ENCODE assay signal across 8 cellular contexts in the genomic region with DNA sequence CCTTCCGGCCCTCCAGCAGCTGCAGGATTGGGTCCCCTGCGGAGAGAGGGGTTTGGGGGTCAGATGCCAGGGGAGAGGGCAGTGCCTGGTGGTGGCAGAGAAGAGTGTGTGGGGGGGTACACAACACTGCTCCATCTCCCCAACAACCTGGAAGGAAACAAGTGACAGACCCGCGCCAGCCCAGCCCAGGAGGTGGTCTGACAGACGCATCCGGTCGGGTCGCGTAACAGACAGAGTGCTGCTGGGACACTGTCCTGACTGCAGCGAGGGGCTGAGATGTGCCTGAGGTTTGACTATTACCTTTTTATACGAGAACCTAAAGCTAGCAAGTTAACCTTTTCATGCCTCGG. TPM values are rescaled to one million over a fixed set of nuclear protein-coding genes. Genes with fewer than 3 reads are reported as not detected.
DNase-seq lines count a peak whose midpoint lies in the region; ATAC-seq, FAIRE-seq and TF ChIP-seq lines count a peak whose summit lies in the region.

No MANE protein-coding gene starts in this region.

- no peaks in the 10 kb centered on the region for H3K9me3 Mint-ChIP-seq in activated CD4-positive, alpha-beta T cell treated with anti-CD3 and anti-CD28 coated beads for 36 hours (ENCODE audit: low read depth)
- no peaks in the 10 kb centered on the region for H3K9me3 Mint-ChIP-seq in activated T-helper 17 cell treated with anti-CD3 and anti-CD28 coated beads, Interleukin-2, amount 50 U/mL, for 72 hours

- H3K27me3 ChIP-seq in HepG2 (ENCODE audit: control insufficient read depth in 1 of 2, insufficient read depth in 2 of 2, low read length in 2 of 2): no peaks in the 10 kb centered on the region

- no peak overlapping the region for H3K4me3 ChIP-seq in HepG2 (replicated peaks in 1 of 3; ENCODE audit: insufficient read depth in 1 of 3, low read depth in 2 of 3, low read length in 3 of 3)

- H3K4me3 Mint-ChIP-seq in activated CD4-positive, alpha-beta T cell treated with anti-CD3 and anti-CD28 coated beads for 36 hours: peak overlapping the region; percentile 53
- H3K4me3 Mint-ChIP-seq in activated T-helper 17 cell treated with anti-CD3 and anti-CD28 coated beads, Interleukin-2, amount 50 U/mL, for 72 hours: peak overlapping the region; percentile 49

- no TSS peak for BruUV-seq in HepG2 (replicated peaks; lab: Mats Ljungman, UMichigan)

- peaks cover 18% of the 10 kb centered on the region for H3K4me1 Mint-ChIP-seq in activated CD4-positive, alpha-beta T cell treated with anti-CD3 and anti-CD28 coated beads for 36 hours
- peaks cover 8% of the 10 kb centered on the region for H3K4me1 Mint-ChIP-seq in activated T-helper 17 cell treated with anti-CD3 and anti-CD28 coated beads, Interleukin-2, amount 50 U/mL, for 72 hours

- POLR2A ChIA-PET in activated CD4-positive, alpha-beta T cell treated with anti-CD3 and anti-CD28 coated beads for 36 hours (lab: Charles Lee): no interaction called here
- POLR2A ChIA-PET in HepG2 (lab: Yijun Ruan, JAX): interaction anchor here (1.5 to 8.0 kb wide), 5 partner anchors 18 to 64 kb away, joined by 6 to 88 read pairs (median 18); partner anchors contain the start of genes GALK1, UNC13D and WBP2

- no peak for TF ChIP-seq CTCF in HepG2 (CRISPR knock-in tag; IDR thresholded peaks at IDR 0.05)

- DNase-seq in activated CD4-positive, alpha-beta T cell treated with anti-CD3 and anti-CD28 coated beads for 36 hours: no peak
- no peak for DNase-seq in activated CD4-positive, alpha-beta T cell treated with anti-CD3 and anti-CD28 coated beads for 4 hours
- DNase-seq in HepG2 (ENCODE audit: low spot score) (no peak), substantia nigra (lab: John Stamatoyannopoulos, UW) (peak in 1 of 49 donors; percentile 80), H4 (ENCODE audit: low spot score) (no peak), T-helper 9 cell (no peak)

- H3K27ac Mint-ChIP-seq in activated CD4-positive, alpha-beta T cell treated with anti-CD3 and anti-CD28 coated beads for 36 hours: peak overlapping the region; percentile 87
- peak overlapping the region; percentile 36 for H3K27ac Mint-ChIP-seq in activated T-helper 17 cell treated with anti-CD3 and anti-CD28 coated beads, Interleukin-2, amount 50 U/mL, for 72 hours

- 95% methylated on average over 12 of the region's 12 CpGs for WGBS in HepG2 (ENCODE audit: low lambda C conversion rate)

- H3K36me3 ChIP-seq in HepG2 (replicated peaks in 1 of 2; ENCODE audit: control insufficient read depth in 1 of 2, insufficient read depth in 2 of 2, low read length in 2 of 2): peaks cover 15 to 33% of the 10 kb centered on the region in 2 experiments

- H3K9ac ChIP-seq in HepG2 (ENCODE audit: insufficient read depth, low read depth, low read length): no peak overlapping the region

- peak; percentile 4 for ATAC-seq in activated CD4-positive, alpha-beta T cell treated with anti-CD3 and anti-CD28 coated beads for 36 hours
- ATAC-seq in activated T-helper 17 cell treated with anti-CD3 and anti-CD28 coated beads, Interleukin-2, amount 50 U/mL, for 72 hours (replicated peaks): peak; percentile 2
- ATAC-seq in HepG2 (no peak), GM21717 (IDR thresholded peaks at IDR 0.05; ENCODE audit: unreplicated experiment) (no peak)

- no peaks in the 10 kb centered on the region for H3K79me2 ChIP-seq in HepG2 (ENCODE audit: insufficient read depth, low read length)

- peaks cover 22% of the 10 kb centered on the region for H3K4me1 ChIP-seq in HepG2 (ENCODE audit: insufficient read depth, low read length)

- no peaks in the 10 kb centered on the region for H3K27me3 Mint-ChIP-seq in activated CD4-positive, alpha-beta T cell treated with anti-CD3 and anti-CD28 coated beads for 36 hours
- H3K27me3 Mint-ChIP-seq in activated T-helper 17 cell treated with anti-CD3 and anti-CD28 coated beads, Interleukin-2, amount 50 U/mL, for 72 hours: no peaks in the 10 kb centered on the region

- no peak for TF ChIP-seq RAD21 in HepG2 (CRISPR knock-in tag; IDR thresholded peaks at IDR 0.05)

- no peak for FAIRE-seq in HepG2 (lab: Jason Lieb, UNC)

- peaks cover 19% of the 10 kb centered on the region for H3K36me3 Mint-ChIP-seq in activated CD4-positive, alpha-beta T cell treated with anti-CD3 and anti-CD28 coated beads for 36 hours (ENCODE audit: low read depth)
- H3K36me3 Mint-ChIP-seq in activated T-helper 17 cell treated with anti-CD3 and anti-CD28 coated beads, Interleukin-2, amount 50 U/mL, for 72 hours (ENCODE audit: low read depth): peaks cover 57% of the 10 kb centered on the region

- CTCF ChIA-PET in activated CD4-positive, alpha-beta T cell treated with anti-CD3 and anti-CD28 coated beads for 36 hours (lab: Charles Lee): interaction anchor here (0.6 to 4.1 kb wide), 18 partner anchors 8 to 504 kb away, joined by 3 to 22 read pairs (median 6); partner anchors contain the start of genes GALK1, UNC13D and UNK
- CTCF ChIA-PET in HepG2 (lab: Yijun Ruan, JAX; ENCODE audit: low intra/inter-chr PET ratio, low total read pairs): interaction anchor here (1.1 kb wide), 1 partner anchor 20 kb away, joined by 6 read pairs; no protein-coding TSS in a partner anchor

- no peak overlapping the region for H2AFZ ChIP-seq in HepG2 (ENCODE audit: low read length)

- H4K20me1 ChIP-seq in HepG2 (ENCODE audit: insufficient read depth, low read length): no peaks in the 10 kb centered on the region

- no peak for TF ChIP-seq EP300 in HepG2 (IDR thresholded peaks at IDR 0.05; ENCODE audit: low read depth in 2 of 2, low read length in 2 of 2)
- no peak for TF ChIP-seq EP300 in HepG2 (CRISPR knock-in tag; IDR thresholded peaks at IDR 0.05; ENCODE audit: borderline replicate concordance)

- H3K9me3 ChIP-seq in HepG2 (ENCODE audit: low read length): no peaks in the 10 kb centered on the region

- H3K4me2 ChIP-seq in HepG2 (ENCODE audit: low read depth, low read length): no peak overlapping the region

- H3K27ac ChIP-seq in HepG2 (ENCODE audit: extremely low read length, insufficient read depth, low read length): no peak overlapping the region
- H3K27ac ChIP-seq in substantia nigra (ENCODE audit: low read depth, low read length, poor library complexity, severe bottlenecking): peak overlapping the region; percentile 71

- in situ Hi-C loops in HepG2 (cut with HindIII; ENCODE audit: extremely low pct_ligation_motif_present, low pct_unique_long_range_greater_than_20kb): no loop called here

- no peak for TF ChIP-seq POLR2A in HepG2 (IDR thresholded peaks at IDR 0.05; ENCODE audit: insufficient read depth in 1 of 2, low read depth in 2 of 2, low read length in 2 of 2)

- intact Hi-C loops in activated CD4-positive, alpha-beta T cell treated with anti-CD3 and anti-CD28 coated beads for 36 hours (cut with DNase I, micrococcal nuclease): loop anchor here in 1 of 2 experiments (5.0 kb wide), 1 partner anchor 41 kb away; no protein-coding TSS in a partner anchor
- intact Hi-C loops in HepG2 (cut with micrococcal nuclease; ENCODE audit: unreplicated experiment): loop anchor here (5.0 kb wide), 1 partner anchor 51 kb away; a partner anchor contains a TSS

RNA-seq across cellular contexts. Expression of gene UNC13D, which starts 16.2 kb away (rescaled TPM):
- 100 to 1,000 TPM; 106 to 133 TPM for total RNA-seq in activated CD4-positive, alpha-beta T cell treated with anti-CD3 and anti-CD28 coated beads for 36 hours
- total RNA-seq in activated T-helper 17 cell treated with anti-CD3 and anti-CD28 coated beads, Interleukin-2, amount 50 U/mL, for 72 hours: 100 to 1,000 TPM; 153 to 160 TPM
- total RNA-seq in HepG2 (2016; rRNA removed; fragmentation: Illumina TruSeq; extraction: Trizol): 27.2 and 42.7 TPM in 2 replicates
- 14.5 and 15.7 TPM in 2 replicates for total RNA-seq in HepG2 (2016; cell fraction: cytosol; rRNA removed; fragmentation: Illumina TruSeq; extraction: Trizol; ENCODE audit: low read depth)
- total RNA-seq in HepG2 (2016; cell fraction: insoluble cytoplasmic fraction; rRNA removed; fragmentation: Illumina TruSeq; extraction: Trizol): 22.9 and 43.4 TPM in 2 replicates
- 23.8 and 27.2 TPM in 2 replicates for total RNA-seq in HepG2 (2016; cell fraction: membrane; rRNA removed; fragmentation: Illumina TruSeq; extraction: Trizol)
- total RNA-seq in HepG2 (2016; cell fraction: nucleus; rRNA removed; fragmentation: Illumina TruSeq; extraction: Trizol): 38.7 and 48.5 TPM in 2 replicates
- 29.7 and 40.0 TPM in 2 replicates for polyA plus RNA-seq in HepG2 (2011; rRNA removed)
- 7.5 and 12.9 TPM in 2 replicates for polyA plus RNA-seq in HepG2 (2011; cell fraction: cytosol; rRNA removed)
- polyA plus RNA-seq in HepG2 (2011; cell fraction: nucleus; rRNA removed): 244 and 327 TPM in 2 replicates
- 21.7 and 27.3 TPM in 2 replicates for polyA plus RNA-seq in HepG2 (2012)
- 6.0 and 6.9 TPM in 2 replicates for polyA plus RNA-seq in HepG2 (2016; cell fraction: cytosol; fragmentation: Illumina TruSeq; extraction: Trizol; ENCODE audit: low read depth)
- polyA plus RNA-seq in HepG2 (2016; cell fraction: insoluble cytoplasmic fraction; fragmentation: Illumina TruSeq; extraction: Trizol; ENCODE audit: low read depth): 21.6 and 29.9 TPM in 2 replicates
- 17.3 and 18.9 TPM in 2 replicates for polyA plus RNA-seq in HepG2 (2016; cell fraction: membrane; fragmentation: Illumina TruSeq; extraction: Trizol; ENCODE audit: low read depth)
- polyA plus RNA-seq in HepG2 (2016; cell fraction: nucleus; fragmentation: Illumina TruSeq; extraction: Trizol; ENCODE audit: insufficient read depth, low read depth): 126 and 127 TPM in 2 replicates
- polyA minus RNA-seq in HepG2 (2011; rRNA and poly(A)+ RNA removed; ENCODE audit: low replicate concordance): 76.6 and 82.7 TPM in 2 replicates
- 20.3 and 24.5 TPM in 2 replicates for polyA minus RNA-seq in HepG2 (2011; cell fraction: cytosol; rRNA and poly(A)+ RNA removed)
- polyA minus RNA-seq in HepG2 (2011; cell fraction: nucleus; rRNA and poly(A)+ RNA removed): 59.1 and 68.5 TPM in 2 replicates
- 1.9 and 2.9 TPM in 2 replicates for total RNA-seq in H4 (2014; rRNA removed; shearing (Covaris generic))

RNA-seq across cellular contexts. Expression of gene WBP2, which starts 27.1 kb away (rescaled TPM):
- 10 to 100 TPM; 68.7 to 74.1 TPM for total RNA-seq in activated CD4-positive, alpha-beta T cell treated with anti-CD3 and anti-CD28 coated beads for 36 hours
- total RNA-seq in activated T-helper 17 cell treated with anti-CD3 and anti-CD28 coated beads, Interleukin-2, amount 50 U/mL, for 72 hours: 100 to 1,000 TPM in 1 of 2 donors, 10 to 100 TPM in 1; 67.4 to 127 TPM
- total RNA-seq in HepG2 (2016; rRNA removed; fragmentation: Illumina TruSeq; extraction: Trizol): 28.2 and 29.2 TPM in 2 replicates
- 15.4 and 19.3 TPM in 2 replicates for total RNA-seq in HepG2 (2016; cell fraction: cytosol; rRNA removed; fragmentation: Illumina TruSeq; extraction: Trizol; ENCODE audit: low read depth)
- 23.5 and 33.2 TPM in 2 replicates for total RNA-seq in HepG2 (2016; cell fraction: insoluble cytoplasmic fraction; rRNA removed; fragmentation: Illumina TruSeq; extraction: Trizol)
- 22.1 and 25.3 TPM in 2 replicates for total RNA-seq in HepG2 (2016; cell fraction: membrane; rRNA removed; fragmentation: Illumina TruSeq; extraction: Trizol)
- total RNA-seq in HepG2 (2016; cell fraction: nucleus; rRNA removed; fragmentation: Illumina TruSeq; extraction: Trizol): 17.9 and 23.5 TPM in 2 replicates
- polyA plus RNA-seq in HepG2 (2011; rRNA removed): 29.5 and 34.6 TPM in 2 replicates
- polyA plus RNA-seq in HepG2 (2011; cell fraction: cytosol; rRNA removed): 24.9 and 26.1 TPM in 2 replicates
- polyA plus RNA-seq in HepG2 (2011; cell fraction: nucleus; rRNA removed): 77.1 and 77.4 TPM in 2 replicates
- polyA plus RNA-seq in HepG2 (2012): 95.2 and 97.1 TPM in 2 replicates
- polyA plus RNA-seq in HepG2 (2016; cell fraction: cytosol; fragmentation: Illumina TruSeq; extraction: Trizol; ENCODE audit: low read depth): 14.4 and 17.2 TPM in 2 replicates
- 51.6 and 76.7 TPM in 2 replicates for polyA plus RNA-seq in HepG2 (2016; cell fraction: insoluble cytoplasmic fraction; fragmentation: Illumina TruSeq; extraction: Trizol; ENCODE audit: low read depth)
- 27.3 and 29.7 TPM in 2 replicates for polyA plus RNA-seq in HepG2 (2016; cell fraction: membrane; fragmentation: Illumina TruSeq; extraction: Trizol; ENCODE audit: low read depth)
- polyA plus RNA-seq in HepG2 (2016; cell fraction: nucleus; fragmentation: Illumina TruSeq; extraction: Trizol; ENCODE audit: insufficient read depth, low read depth): 87.1 and 89.4 TPM in 2 replicates
- polyA minus RNA-seq in HepG2 (2011; rRNA and poly(A)+ RNA removed; ENCODE audit: low replicate concordance): 39.8 and 42.3 TPM in 2 replicates
- 35.5 and 39.9 TPM in 2 replicates for polyA minus RNA-seq in HepG2 (2011; cell fraction: cytosol; rRNA and poly(A)+ RNA removed)
- 30.1 and 38.2 TPM in 2 replicates for polyA minus RNA-seq in HepG2 (2011; cell fraction: nucleus; rRNA and poly(A)+ RNA removed)
- total RNA-seq in H4 (2014; rRNA removed; shearing (Covaris generic)): 14.8 and 26.3 TPM in 2 replicates

RNA-seq across cellular contexts. Expression of gene UNK, which starts 43.4 kb away (rescaled TPM):
- total RNA-seq in activated CD4-positive, alpha-beta T cell treated with anti-CD3 and anti-CD28 coated beads for 36 hours: 10 to 100 TPM; 24.5 to 33.7 TPM
- total RNA-seq in activated T-helper 17 cell treated with anti-CD3 and anti-CD28 coated beads, Interleukin-2, amount 50 U/mL, for 72 hours: 10 to 100 TPM; 19.0 to 22.1 TPM
- 28.6 and 33.0 TPM in 2 replicates for total RNA-seq in HepG2 (2016; rRNA removed; fragmentation: Illumina TruSeq; extraction: Trizol)
- 37.2 and 44.0 TPM in 2 replicates for total RNA-seq in HepG2 (2016; cell fraction: cytosol; rRNA removed; fragmentation: Illumina TruSeq; extraction: Trizol; ENCODE audit: low read depth)
- total RNA-seq in HepG2 (2016; cell fraction: insoluble cytoplasmic fraction; rRNA removed; fragmentation: Illumina TruSeq; extraction: Trizol): 21.2 and 33.0 TPM in 2 replicates
- total RNA-seq in HepG2 (2016; cell fraction: membrane; rRNA removed; fragmentation: Illumina TruSeq; extraction: Trizol): 58.6 and 59.5 TPM in 2 replicates
- 38.6 and 43.6 TPM in 2 replicates for total RNA-seq in HepG2 (2016; cell fraction: nucleus; rRNA removed; fragmentation: Illumina TruSeq; extraction: Trizol)
- 30.7 and 31.6 TPM in 2 replicates for polyA plus RNA-seq in HepG2 (2011; rRNA removed)
- polyA plus RNA-seq in HepG2 (2011; cell fraction: cytosol; rRNA removed): 18.7 and 21.7 TPM in 2 replicates
- polyA plus RNA-seq in HepG2 (2011; cell fraction: nucleus; rRNA removed): 50.0 and 56.4 TPM in 2 replicates
- polyA plus RNA-seq in HepG2 (2012): 20.8 and 23.9 TPM in 2 replicates
- polyA plus RNA-seq in HepG2 (2016; cell fraction: cytosol; fragmentation: Illumina TruSeq; extraction: Trizol; ENCODE audit: low read depth): 55.3 and 62.7 TPM in 2 replicates
- 28.7 and 35.1 TPM in 2 replicates for polyA plus RNA-seq in HepG2 (2016; cell fraction: insoluble cytoplasmic fraction; fragmentation: Illumina TruSeq; extraction: Trizol; ENCODE audit: low read depth)
- polyA plus RNA-seq in HepG2 (2016; cell fraction: membrane; fragmentation: Illumina TruSeq; extraction: Trizol; ENCODE audit: low read depth): 64.7 and 69.9 TPM in 2 replicates
- 52.8 and 60.0 TPM in 2 replicates for polyA plus RNA-seq in HepG2 (2016; cell fraction: nucleus; fragmentation: Illumina TruSeq; extraction: Trizol; ENCODE audit: insufficient read depth, low read depth)
- polyA minus RNA-seq in HepG2 (2011; rRNA and poly(A)+ RNA removed; ENCODE audit: low replicate concordance): 24.3 and 28.1 TPM in 2 replicates
- polyA minus RNA-seq in HepG2 (2011; cell fraction: cytosol; rRNA and poly(A)+ RNA removed): 10.4 and 14.9 TPM in 2 replicates
- 78.9 and 91.3 TPM in 2 replicates for polyA minus RNA-seq in HepG2 (2011; cell fraction: nucleus; rRNA and poly(A)+ RNA removed)
- 24.0 and 29.6 TPM in 2 replicates for total RNA-seq in H4 (2014; rRNA removed; shearing (Covaris generic))

RNA-seq across cellular contexts. Expression of gene TRIM47, which starts 50.4 kb away (rescaled TPM):
- total RNA-seq in activated CD4-positive, alpha-beta T cell treated with anti-CD3 and anti-CD28 coated beads for 36 hours: 10 to 100 TPM; 13.4 to 19.9 TPM
- 10 to 100 TPM; 11.0 to 32.4 TPM for total RNA-seq in activated T-helper 17 cell treated with anti-CD3 and anti-CD28 coated beads, Interleukin-2, amount 50 U/mL, for 72 hours
- 59.7 and 82.0 TPM in 2 replicates for total RNA-seq in HepG2 (2016; rRNA removed; fragmentation: Illumina TruSeq; extraction: Trizol)
- total RNA-seq in HepG2 (2016; cell fraction: cytosol; rRNA removed; fragmentation: Illumina TruSeq; extraction: Trizol; ENCODE audit: low read depth): 24.8 and 27.6 TPM in 2 replicates
- 52.0 and 87.1 TPM in 2 replicates for total RNA-seq in HepG2 (2016; cell fraction: insoluble cytoplasmic fraction; rRNA removed; fragmentation: Illumina TruSeq; extraction: Trizol)
- total RNA-seq in HepG2 (2016; cell fraction: membrane; rRNA removed; fragmentation: Illumina TruSeq; extraction: Trizol): 34.8 and 37.7 TPM in 2 replicates
- total RNA-seq in HepG2 (2016; cell fraction: nucleus; rRNA removed; fragmentation: Illumina TruSeq; extraction: Trizol): 65.7 and 73.6 TPM in 2 replicates
- 33.5 and 45.8 TPM in 2 replicates for polyA plus RNA-seq in HepG2 (2011; rRNA removed)
- 29.2 and 33.8 TPM in 2 replicates for polyA plus RNA-seq in HepG2 (2011; cell fraction: cytosol; rRNA removed)
- polyA plus RNA-seq in HepG2 (2011; cell fraction: nucleus; rRNA removed): 126 and 158 TPM in 2 replicates
- polyA plus RNA-seq in HepG2 (2012): 46.3 and 58.3 TPM in 2 replicates
- polyA plus RNA-seq in HepG2 (2016; cell fraction: cytosol; fragmentation: Illumina TruSeq; extraction: Trizol; ENCODE audit: low read depth): 11.8 and 13.6 TPM in 2 replicates
- polyA plus RNA-seq in HepG2 (2016; cell fraction: insoluble cytoplasmic fraction; fragmentation: Illumina TruSeq; extraction: Trizol; ENCODE audit: low read depth): 67.4 and 93.5 TPM in 2 replicates
- 24.7 and 30.6 TPM in 2 replicates for polyA plus RNA-seq in HepG2 (2016; cell fraction: membrane; fragmentation: Illumina TruSeq; extraction: Trizol; ENCODE audit: low read depth)
- 129 and 138 TPM in 2 replicates for polyA plus RNA-seq in HepG2 (2016; cell fraction: nucleus; fragmentation: Illumina TruSeq; extraction: Trizol; ENCODE audit: insufficient read depth, low read depth)
- polyA minus RNA-seq in HepG2 (2011; rRNA and poly(A)+ RNA removed; ENCODE audit: low replicate concordance): 24.4 and 64.0 TPM in 2 replicates
- polyA minus RNA-seq in HepG2 (2011; cell fraction: cytosol; rRNA and poly(A)+ RNA removed): 30.4 and 41.4 TPM in 2 replicates
- 31.9 and 40.8 TPM in 2 replicates for polyA minus RNA-seq in HepG2 (2011; cell fraction: nucleus; rRNA and poly(A)+ RNA removed)
- total RNA-seq in H4 (2014; rRNA removed; shearing (Covaris generic)): 12.9 and 13.5 TPM in 2 replicates

Comparison
In these comparisons a context has a peak if more than half of its experiments do, and no peak if none do; other contexts are left out.
1. ATAC-seq: peak in activated CD4-positive, alpha-beta T cell treated with anti-CD3 and anti-CD28 coated beads for 36 hours (single experiment) and activated T-helper 17 cell treated with anti-CD3 and anti-CD28 coated beads, Interleukin-2, amount 50 U/mL, for 72 hours (single experiment); none in HepG2 (single experiment) and GM21717 (single experiment).